ENCODE assay signal across 8 cellular contexts in genomic region chr10:68988530-68989316, GRCh38. TPM values are rescaled to one million over a fixed set of nuclear protein-coding genes. Genes with fewer than 3 reads are reported as not detected.
DNase-seq lines count a peak whose midpoint lies in the region; ATAC-seq and TF ChIP-seq lines count a peak whose summit lies in the region.

Gene KIFBP (plus strand): TSS chr10:68988803. CDS start chr10:68988833, 30 bp downstream.

- DNase-seq in AG09309 (ENCODE audit: low read depth) (peak; percentile 92), NCI-H2227 treated with DMSO at 0.1 percent for 48 hours (lab: John Stamatoyannopoulos, UW) (peak; percentile 92), inferior parietal cortex (ENCODE audit: extremely low spot score) (peak; percentile 98), spleen (peak; percentile 95)
- peak; percentile 37 to 48 (median 44) for DNase-seq in activated CD4-positive, CD25-positive, alpha-beta regulatory T cell (lab: John Stamatoyannopoulos, UW)
- peak; percentile 86 for DNase-seq in central memory CD4-positive, alpha-beta T cell

- 0 to 1% (median 0%) methylated on average over 36 to 62 of the region's 62 CpGs for WGBS in spleen, 5 donors

- TF ChIP-seq CTCF in AG09309 (IDR thresholded peaks at IDR 0.05; ENCODE audit: control insufficient read depth, insufficient read depth, low read depth, low read length, missing control alignments) (peak; percentile 64), spleen (IDR thresholded peaks at IDR 0.05 in 8 of 11, conservative IDR thresholded peaks at IDR 0.05 in 3 of 11) (peak in 9 of 11 experiments; percentile 23 to 64 (median 51))

- ATAC-seq in GM18909 (IDR thresholded peaks at IDR 0.05; ENCODE audit: poor library complexity, unreplicated experiment) (peak; percentile 81), HG03175 (IDR thresholded peaks at IDR 0.05; ENCODE audit: unreplicated experiment) (peak; percentile 76)

- intact Hi-C loops in spleen (cut with DNase I; ENCODE audit: low total_unique reads) = no loop called here

- peaks cover 0 to 25% (median 18%) of the 10 kb centered on the region in 6 donors for H3K36me3 ChIP-seq in spleen

- H3K4me3 ChIP-seq in AG09309 (ENCODE audit: control insufficient read depth, low read depth, low read length) (peak within 1 kb of the TSS; percentile 99), spleen (peak within 1 kb of the TSS; percentile 73 to 99 (median 92))

- peak in 2 of 3 donors; percentile 15 to 60 for TF ChIP-seq POLR2A in spleen (IDR thresholded peaks at IDR 0.05)

- peaks cover 27 to 59% (median 52%) of the 10 kb centered on the region in 6 donors for H3K4me1 ChIP-seq in spleen

- H3K27me3 ChIP-seq in spleen (replicated peaks in 1 of 7) = no peaks in the 10 kb centered on the region

- no peaks in the 10 kb centered on the region for H3K9me3 ChIP-seq in spleen

- peak within 1 kb of the TSS; percentile 61 to 89 (median 86) for H3K27ac ChIP-seq in spleen

RNA-seq across cellular contexts. Expression of gene KIFBP, which starts in this region (rescaled TPM):
- 10 to 100 TPM; 12.3 to 20.1 (median 18.2) TPM for total RNA-seq in spleen
- polyA plus RNA-seq in spleen = 10 to 100 TPM in 1 of 3 donors, 1 to 10 TPM in 2; 7.3 to 10.7 (median 8.1) TPM

Comparison
In these comparisons a context has a peak if more than half of its experiments do, and no peak if none do; other contexts are left out.
1. Peak in every context shown above with its lines: DNase-seq, ATAC-seq, H3K4me3 ChIP-seq and H3K27ac ChIP-seq.
2. DNase-seq: peak in every context shown above with its lines; median percentile 98 in inferior parietal cortex; 95 in spleen; 92 in AG09309; 92 in NCI-H2227 treated with DMSO at 0.1 percent for 48 hours; 86 in central memory CD4-positive, alpha-beta T cell; 44 in activated CD4-positive, CD25-positive, alpha-beta regulatory T cell.